ENCODE assay signal across 8 cellular contexts in the genomic region with DNA sequence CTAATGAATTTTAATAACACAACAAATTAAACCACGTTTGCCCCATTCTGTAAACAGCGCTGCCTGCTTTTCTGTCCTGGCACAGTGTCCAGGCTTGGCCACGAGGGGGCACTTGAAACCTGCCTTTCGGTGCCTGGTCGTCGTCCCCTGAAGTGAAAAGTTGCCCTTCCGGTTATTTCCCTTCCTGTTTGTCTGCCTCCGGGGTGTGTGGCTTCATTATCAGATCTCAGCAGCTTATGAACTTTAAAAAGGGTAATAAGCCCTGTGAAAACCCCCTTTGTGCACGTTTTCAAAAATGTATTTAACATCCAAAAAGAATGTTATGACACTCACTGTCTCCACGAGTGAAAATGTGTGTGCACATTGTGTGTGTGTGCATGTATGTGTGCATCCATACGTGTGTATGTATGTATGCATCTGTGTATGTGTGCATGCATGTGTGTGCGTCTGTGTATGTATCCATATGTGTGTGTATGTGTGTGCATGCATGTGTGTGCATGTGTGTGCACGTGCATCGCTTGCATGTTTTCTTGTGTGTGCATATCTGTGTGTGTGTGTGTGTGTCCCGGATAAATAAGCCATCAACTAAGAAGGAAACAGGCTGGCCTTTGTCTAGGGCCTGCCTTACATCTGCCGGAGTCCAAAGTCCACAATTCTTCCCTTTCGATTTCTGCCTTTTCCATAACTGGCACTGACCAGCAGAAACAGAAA.
DNase-seq lines count a peak whose midpoint lies in the region; ATAC-seq, FAIRE-seq and TF ChIP-seq lines count a peak whose summit lies in the region.

No MANE protein-coding gene starts in this region.

- intact Hi-C loops in activated T-helper 1 cell treated with anti-CD3 and anti-CD28 coated beads, Interleukin-12 subunit alpha, Interleukin-12 subunit beta, Interleukin-2, Interleukin-4 antibody, amounts not matched to agents 30 ng/mL and 10 ng/mL and 1 ng/mL, durations not matched to agents 14 hours and 24 hours and 36 hours (cut with micrococcal nuclease), result loop anchor here (1.0 to 2.0 kb wide), 3 partner anchors 806 to 1635 kb away; no protein-coding TSS in a partner anchor

- H3K4me1 Mint-ChIP-seq in activated T-helper 1 cell treated with anti-CD3 and anti-CD28 coated beads, Interleukin-12 subunit alpha, Interleukin-12 subunit beta, Interleukin-2, Interleukin-4 antibody, amounts not matched to agents 30 ng/mL and 10 ng/mL and 1 ng/mL, durations not matched to agents 14 hours and 24 hours and 36 hours (ENCODE audit: low read depth), result peaks cover 8% of the 10 kb centered on the region
- peaks cover 15% of the 10 kb centered on the region for H3K4me1 Mint-ChIP-seq in neural crest cell

- H3K4me3 ChIP-seq in fibroblast of pulmonary artery (replicated peaks; ENCODE audit: low read depth, low read length), result no peak overlapping the region

- FAIRE-seq in RCC 7860 (lab: Jason Lieb, UNC), result peak; percentile 20

- peaks cover 4% of the 10 kb centered on the region for H3K27me3 Mint-ChIP-seq in activated T-helper 1 cell treated with anti-CD3 and anti-CD28 coated beads, Interleukin-12 subunit alpha, Interleukin-12 subunit beta, Interleukin-2, Interleukin-4 antibody, amounts not matched to agents 30 ng/mL and 10 ng/mL and 1 ng/mL, durations not matched to agents 14 hours and 24 hours and 36 hours (ENCODE audit: insufficient read depth)
- H3K27me3 Mint-ChIP-seq in neural crest cell (ENCODE audit: low read depth), result peaks cover 3% of the 10 kb centered on the region

- peak; percentile 71 for DNase-seq in DMS153 (lab: John Stamatoyannopoulos, UW)
- DNase-seq in HuH-7 (ENCODE audit: low spot score), result peak; percentile 98
- peak; percentile 42 for DNase-seq in RCC 7860 (ENCODE audit: low spot score)
- peak; percentile 53 for DNase-seq in activated T-helper 1 cell treated with anti-CD3 and anti-CD28 coated beads, Interleukin-12 subunit alpha, Interleukin-12 subunit beta, Interleukin-2, Interleukin-4 antibody, amounts not matched to agents 30 ng/mL and 10 ng/mL and 1 ng/mL, durations not matched to agents 14 hours and 24 hours and 36 hours (ENCODE audit: low spot score)
- DNase-seq in fibroblast of pulmonary artery (ENCODE audit: low read depth), result peak; percentile 78
- peak; percentile 84 for DNase-seq in neural crest cell (ENCODE audit: low read depth, low spot score)
- peak; percentile 84 for DNase-seq in stimulated activated naive CD8-positive, alpha-beta T cell treated with anti-CD3 and anti-CD28 coated beads, Interleukin-15, Interleukin-2, amounts not matched to agents 100 U/mL and 50 U/mL, for 24 hours

- peak overlapping the region; percentile 41 for H3K4me3 Mint-ChIP-seq in activated T-helper 1 cell treated with anti-CD3 and anti-CD28 coated beads, Interleukin-12 subunit alpha, Interleukin-12 subunit beta, Interleukin-2, Interleukin-4 antibody, amounts not matched to agents 30 ng/mL and 10 ng/mL and 1 ng/mL, durations not matched to agents 14 hours and 24 hours and 36 hours
- no peak overlapping the region for H3K4me3 Mint-ChIP-seq in neural crest cell

- no peak overlapping the region for H3K27ac Mint-ChIP-seq in activated T-helper 1 cell treated with anti-CD3 and anti-CD28 coated beads, Interleukin-12 subunit alpha, Interleukin-12 subunit beta, Interleukin-2, Interleukin-4 antibody, amounts not matched to agents 30 ng/mL and 10 ng/mL and 1 ng/mL, durations not matched to agents 14 hours and 24 hours and 36 hours
- H3K27ac Mint-ChIP-seq in neural crest cell (ENCODE audit: unreplicated experiment), result no peak overlapping the region

- no peaks in the 10 kb centered on the region for H3K9me3 Mint-ChIP-seq in activated T-helper 1 cell treated with anti-CD3 and anti-CD28 coated beads, Interleukin-12 subunit alpha, Interleukin-12 subunit beta, Interleukin-2, Interleukin-4 antibody, amounts not matched to agents 30 ng/mL and 10 ng/mL and 1 ng/mL, durations not matched to agents 14 hours and 24 hours and 36 hours
- H3K9me3 Mint-ChIP-seq in neural crest cell, result peaks cover 2% of the 10 kb centered on the region

- no peaks in the 10 kb centered on the region for H3K36me3 Mint-ChIP-seq in activated T-helper 1 cell treated with anti-CD3 and anti-CD28 coated beads, Interleukin-12 subunit alpha, Interleukin-12 subunit beta, Interleukin-2, Interleukin-4 antibody, amounts not matched to agents 30 ng/mL and 10 ng/mL and 1 ng/mL, durations not matched to agents 14 hours and 24 hours and 36 hours (ENCODE audit: low read depth)
- no peaks in the 10 kb centered on the region for H3K36me3 Mint-ChIP-seq in neural crest cell (ENCODE audit: low read depth)

- TF ChIP-seq CTCF in fibroblast of pulmonary artery (IDR thresholded peaks at IDR 0.05; ENCODE audit: low read length, missing control alignments), result peak; percentile 96
- peak; percentile 99 for TF ChIP-seq CTCF in neural crest cell (conservative IDR thresholded peaks at IDR 0.05)

- peak; percentile 98 for ATAC-seq in GM21528 (IDR thresholded peaks at IDR 0.05; ENCODE audit: low FRiP score, unreplicated experiment)
- ATAC-seq in stimulated activated naive CD8-positive, alpha-beta T cell treated with anti-CD3 and anti-CD28 coated beads, Interleukin-15, Interleukin-2, amounts not matched to agents 100 U/mL and 50 U/mL, for 24 hours, result peak; percentile 71

Comparison
In these comparisons a context has a peak if more than half of its experiments do, and no peak if none do; other contexts are left out.
1. DNase-seq: peak in every context shown above with its lines; median percentile 98 in HuH-7; 84 in neural crest cell; 84 in stimulated activated naive CD8-positive, alpha-beta T cell treated with anti-CD3 and anti-CD28 coated beads, Interleukin-15, Interleukin-2, amounts not matched to agents 100 U/mL and 50 U/mL, for 24 hours; 78 in fibroblast of pulmonary artery; 71 in DMS153; 53 in activated T-helper 1 cell treated with anti-CD3 and anti-CD28 coated beads, Interleukin-12 subunit alpha, Interleukin-12 subunit beta, Interleukin-2, Interleukin-4 antibody, amounts not matched to agents 30 ng/mL and 10 ng/mL and 1 ng/mL, durations not matched to agents 14 hours and 24 hours and 36 hours; 42 in RCC 7860.